ENCODE assay signal across 20 cellular contexts in genomic region chr9:96626912-96627311, GRCh38. TPM values are rescaled to one million over a fixed set of nuclear protein-coding genes. Genes with fewer than 3 reads are reported as not detected.
DNase-seq lines count a peak whose midpoint lies in the region; ATAC-seq, FAIRE-seq and TF ChIP-seq lines count a peak whose summit lies in the region.
"Had no signal": no experiment of that assay in that cellular context is flagged by ENCODE, and none has a peak within 500 bp of the region (broad histone marks: within the 10 kb centered on the region; RNA-seq: fewer than 3 reads in every experiment).

No MANE protein-coding gene starts in this region.

- H3K36me3 ChIP-seq in esophagus squamous epithelium (no peaks in the 10 kb centered on the region), Caco-2 (ENCODE audit: control insufficient read depth, insufficient read depth, low read length) (no peaks in the 10 kb centered on the region)

- H3K36me3 Mint-ChIP-seq in chondrocyte (ENCODE audit: low read depth) (peaks cover 3% of the 10 kb centered on the region), osteocyte (ENCODE audit: unreplicated experiment) (no peaks in the 10 kb centered on the region), Caco-2 (ENCODE audit: insufficient read depth, unreplicated experiment) (no peaks in the 10 kb centered on the region)
- H3K36me3 Mint-ChIP-seq: CD4-positive, alpha-beta memory T cell had no signal

- H3K4me3 Mint-ChIP-seq in chondrocyte (ENCODE audit: unreplicated experiment) (no peak overlapping the region), osteocyte (ENCODE audit: unreplicated experiment) (no peak overlapping the region), Caco-2 (ENCODE audit: unreplicated experiment) (no peak overlapping the region)
- H3K4me3 Mint-ChIP-seq: CD4-positive, alpha-beta memory T cell had no signal

- no peak for ATAC-seq in GM19467 (IDR thresholded peaks at IDR 0.05; ENCODE audit: unreplicated experiment)
- ATAC-seq: GM12878 had no signal

- TF ChIP-seq POLR2A in H54 (IDR thresholded peaks at IDR 0.05; ENCODE audit: low read depth, low read length) (no peak), esophagus squamous epithelium (IDR thresholded peaks at IDR 0.05) (no peak)

- H3K9me3 ChIP-seq in esophagus squamous epithelium (no peaks in the 10 kb centered on the region), Caco-2 (no peaks in the 10 kb centered on the region)

- TF ChIP-seq CTCF in chondrocyte (IDR thresholded peaks at IDR 0.05) (no peak), osteocyte (IDR thresholded peaks at IDR 0.05) (no peak), esophagus squamous epithelium (IDR thresholded peaks at IDR 0.05) (no peak), Caco-2 (IDR thresholded peaks at IDR 0.05; ENCODE audit: insufficient read depth in 1 of 2, low read depth in 1 of 2, low read length in 1 of 2, severe bottlenecking in 1 of 2, unreplicated experiment in 1 of 2) (no peak)

- H3K27ac Mint-ChIP-seq in chondrocyte (ENCODE audit: unreplicated experiment) (peak overlapping the region; percentile 83), osteocyte (ENCODE audit: unreplicated experiment) (peak overlapping the region; percentile 86), Caco-2 (ENCODE audit: unreplicated experiment) (no peak overlapping the region)
- H3K27ac Mint-ChIP-seq: CD4-positive, alpha-beta memory T cell had no signal

- CTCF ChIA-PET in Caco-2 (lab: Charles Lee) = no interaction called here

- peak; percentile 20 for FAIRE-seq in H54 (lab: Jason Lieb, UNC)
- FAIRE-seq: D721Med, GM12878, GM18507, HTR-8/SVneo had no signal

- H3K27me3 Mint-ChIP-seq in chondrocyte (ENCODE audit: low read depth) = no peaks in the 10 kb centered on the region
- H3K27me3 Mint-ChIP-seq in osteocyte (ENCODE audit: unreplicated experiment) = no peaks in the 10 kb centered on the region
- H3K27me3 Mint-ChIP-seq in Caco-2 (ENCODE audit: insufficient read depth, unreplicated experiment) = no peaks in the 10 kb centered on the region

- no peak for DNase-seq in H54 (ENCODE audit: insufficient read length, low spot score)
- peak; percentile 26 for DNase-seq in NCI-H226
- DNase-seq in chondrocyte (ENCODE audit: low spot score) = no peak
- DNase-seq in osteocyte (ENCODE audit: extremely low spot score, unreplicated experiment) = no peak
- DNase-seq in esophagus squamous epithelium (lab: John Stamatoyannopoulos, UW) = no peak
- no peak for DNase-seq in AG08396 (ENCODE audit: low spot score)
- DNase-seq in Caco-2 = no peak
- DNase-seq: CD4-positive, alpha-beta memory T cell; DND-41; GDM1; GOT3; NCI-H1092; NCI-H2081 treated with DMSO at 0.1 percent for 48 hours; NCI-H524; SHP77 had no signal

- POLR2A ChIA-PET in Caco-2 (lab: Charles Lee) = no interaction called here

- H3K4me1 ChIP-seq in esophagus squamous epithelium (no peaks in the 10 kb centered on the region), Caco-2 (no peaks in the 10 kb centered on the region)

- 74 to 81% methylated on average over 6 of the region's 6 CpGs for WGBS in esophagus squamous epithelium, 2 donors

- H3K9me3 Mint-ChIP-seq in chondrocyte (ENCODE audit: low read depth) (no peaks in the 10 kb centered on the region), osteocyte (ENCODE audit: unreplicated experiment) (no peaks in the 10 kb centered on the region), Caco-2 (ENCODE audit: unreplicated experiment) (no peaks in the 10 kb centered on the region)

- H3K4me3 ChIP-seq in esophagus squamous epithelium (no peak overlapping the region), Caco-2 (ENCODE audit: low read depth, low read length) (no peak overlapping the region)
- H3K4me3 ChIP-seq: GM12878 had no signal

- intact Hi-C loops in esophagus squamous epithelium (cut with DNase I) (no loop called here), Caco-2 (cut with micrococcal nuclease; ENCODE audit: unreplicated experiment) (no loop called here)

- H3K4me1 Mint-ChIP-seq in chondrocyte (ENCODE audit: low read depth) = peaks cover 22% of the 10 kb centered on the region
- H3K4me1 Mint-ChIP-seq in osteocyte (ENCODE audit: unreplicated experiment) = peaks cover 19% of the 10 kb centered on the region
- H3K4me1 Mint-ChIP-seq in Caco-2 (ENCODE audit: low read depth, unreplicated experiment) = peaks cover 10% of the 10 kb centered on the region

- no peak overlapping the region for H3K27ac ChIP-seq in esophagus squamous epithelium

- H3K27me3 ChIP-seq in esophagus squamous epithelium (peaks cover 0 to 8% (median 0%) of the 10 kb centered on the region in 4 donors), Caco-2 (replicated peaks; ENCODE audit: control insufficient read depth, insufficient read depth, low read length) (no peaks in the 10 kb centered on the region)

- no TSS peak for BruUV-seq in Caco-2 (replicated peaks; lab: Mats Ljungman, UMichigan)

RNA-seq across cellular contexts. Expression of gene CDC14B, which starts 7.3 kb away (rescaled TPM):
- total RNA-seq in chondrocyte = 14.5 to 16.8 TPM (median 15.5 TPM) in 3 replicates
- 16.6 and 18.6 TPM in 2 replicates for total RNA-seq in osteocyte
- 10 to 100 TPM in 2 of 4 donors, 1 to 10 TPM in 2; 2.7 to 14.8 (median 9.1) TPM for total RNA-seq in esophagus squamous epithelium
- 81.4 and 82.3 TPM in 2 replicates for total RNA-seq in Caco-2 (2022)

RNA-seq across cellular contexts. Expression of gene PRXL2C, which starts 28.2 kb away (rescaled TPM):
- total RNA-seq in chondrocyte (20.7 to 24.7 TPM (median 20.9 TPM) in 3 replicates), osteocyte (19.8 and 23.9 TPM in 2 replicates), esophagus squamous epithelium (10 to 100 TPM in 1 of 4 donors, 1 to 10 TPM in 2, under 1 TPM in 1; 0.95 to 12.2 (median 5.6) TPM), Caco-2 (2022) (26.3 and 35.4 TPM in 2 replicates)
